In genomic region chr6:169326067-169326799, GRCh38 we compare ENCODE assay signal across 11 cellular contexts.
DNase-seq lines count a peak whose midpoint lies in the region; ATAC-seq and TF ChIP-seq lines count a peak whose summit lies in the region.
"Had no signal": no experiment of that assay in that cellular context is flagged by ENCODE, and none has a peak within 500 bp of the region (broad histone marks: within the 10 kb centered on the region; RNA-seq: fewer than 3 reads in every experiment).

No MANE protein-coding gene starts in this region.

- peak overlapping the region in 1 of 4 donors; percentile 26 for H3K27ac ChIP-seq in esophagus muscularis mucosa (replicated peaks in 1 of 4)
- H3K27ac ChIP-seq: BLaER1, upper lobe of left lung had no signal

- H3K9me3 ChIP-seq in esophagus muscularis mucosa, result no peaks in the 10 kb centered on the region
- H3K9me3 ChIP-seq: BLaER1, upper lobe of left lung had no signal

- no peaks in the 10 kb centered on the region for H3K36me3 ChIP-seq in esophagus muscularis mucosa
- H3K36me3 ChIP-seq: BLaER1, sigmoid colon, upper lobe of left lung had no signal

- intact Hi-C loops in esophagus muscularis mucosa (cut with DNase I), result no loop called here

- WGBS in esophagus muscularis mucosa, result 85% methylated on average over 27 of the region's 27 CpGs

- H3K4me1 ChIP-seq in esophagus muscularis mucosa, result peaks cover 0 to 15% (median 13%) of the 10 kb centered on the region in 4 donors
- H3K4me1 ChIP-seq: BLaER1 had no signal

- H3K27me3 ChIP-seq in esophagus muscularis mucosa, result no peaks in the 10 kb centered on the region
- H3K27me3 ChIP-seq: BLaER1, sigmoid colon, upper lobe of left lung had no signal

- no peak for ATAC-seq in HG03039 (IDR thresholded peaks at IDR 0.05; ENCODE audit: unreplicated experiment)

- no peak for TF ChIP-seq EP300 in esophagus muscularis mucosa (IDR thresholded peaks at IDR 0.05)

- H3K4me3 ChIP-seq in esophagus muscularis mucosa, result no peak overlapping the region
- no peak overlapping the region for H3K4me3 ChIP-seq in retinal pigment epithelial cell (ENCODE audit: low read length)
- H3K4me3 ChIP-seq: BLaER1, sigmoid colon, upper lobe of left lung had no signal

- TF ChIP-seq CTCF in esophagus muscularis mucosa (IDR thresholded peaks at IDR 0.05) (peak in 2 of 3 experiments; percentile 17 to 33), retinal pigment epithelial cell (conservative IDR thresholded peaks at IDR 0.05; ENCODE audit: low read depth, low read length) (peak; percentile 31), GM13977 (IDR thresholded peaks at IDR 0.05; ENCODE audit: extremely low read depth, insufficient read depth, missing control alignments) (no peak)

- DNase-seq in NCI-H510A treated with DMSO at 0.1 percent for 48 hours (lab: John Stamatoyannopoulos, UW), result peak; percentile 31
- DNase-seq in NCI-H510A (lab: John Stamatoyannopoulos, UW), result no peak
- DNase-seq in NCI-H774 (lab: John Stamatoyannopoulos, UW), result peak; percentile 46
- peak; percentile 89 for DNase-seq in esophagus muscularis mucosa (ENCODE audit: extremely low spot score)
- DNase-seq in retinal pigment epithelial cell (ENCODE audit: low read depth), result no peak
- DNase-seq in NCI-H1048 (lab: John Stamatoyannopoulos, UW), result no peak
- DNase-seq in GM13977 (ENCODE audit: low spot score), result no peak
- DNase-seq: sigmoid colon had no signal

- TF ChIP-seq POLR2A in esophagus muscularis mucosa (IDR thresholded peaks at IDR 0.05; ENCODE audit: low read depth), result no peak

- in situ Hi-C loops in GM13977 (cut with MboI; ENCODE audit: low pct_unique_long_range_greater_than_20kb, low sequenced_read_pairs, unreplicated experiment), result no loop called here

Comparison
In these comparisons a context has a peak if more than half of its experiments do, and no peak if none do; other contexts are left out.
1. DNase-seq: peak in NCI-H510A treated with DMSO at 0.1 percent for 48 hours (single experiment), NCI-H774 (single experiment) and esophagus muscularis mucosa (single experiment); none in NCI-H510A (single experiment), retinal pigment epithelial cell (single experiment), NCI-H1048 (single experiment) and GM13977 (single experiment).